ENCODE assay signal across 8 cellular contexts in genomic region chr19:45591004-45591637, GRCh38. TPM values are rescaled to one million over a fixed set of nuclear protein-coding genes. Genes with fewer than 3 reads are reported as not detected.
DNase-seq lines count a peak whose midpoint lies in the region; ATAC-seq and TF ChIP-seq lines count a peak whose summit lies in the region.

No MANE protein-coding gene starts in this region.

- peak; percentile 57 for TF ChIP-seq CTCF in AG09309 (IDR thresholded peaks at IDR 0.05; ENCODE audit: control insufficient read depth, insufficient read depth, low read depth, low read length, missing control alignments)
- TF ChIP-seq CTCF in VCaP (conservative IDR thresholded peaks at IDR 0.05), result peak; percentile 35; the same call in 1 of the 2 replicates
- TF ChIP-seq CTCF in esophagus muscularis mucosa (IDR thresholded peaks at IDR 0.05), result peak; percentile 15 to 17 (median 15)
- TF ChIP-seq CTCF in psoas muscle (IDR thresholded peaks at IDR 0.05), result no peak

- H3K4me1 ChIP-seq in esophagus muscularis mucosa, result peaks cover 0 to 17% (median 1%) of the 10 kb centered on the region in 4 donors
- no peaks in the 10 kb centered on the region for H3K4me1 ChIP-seq in psoas muscle

- TF ChIP-seq POLR2A in esophagus muscularis mucosa (IDR thresholded peaks at IDR 0.05; ENCODE audit: low read depth), result no peak

- H3K36me3 ChIP-seq in H7 (replicated peaks; ENCODE audit: control insufficient read depth, insufficient read depth, low read length) (no peaks in the 10 kb centered on the region), esophagus muscularis mucosa (peaks cover 0 to 50% (median 0%) of the 10 kb centered on the region in 4 donors), psoas muscle (ENCODE audit: insufficient read depth in 1 of 2, low read depth in 1 of 2) (no peaks in the 10 kb centered on the region)

- intact Hi-C loops in esophagus muscularis mucosa (cut with DNase I), result no loop called here
- intact Hi-C loops in psoas muscle (cut with DNase I), result no loop called here

- H3K27ac ChIP-seq in VCaP, result no peak overlapping the region
- H3K27ac ChIP-seq in esophagus muscularis mucosa (replicated peaks in 1 of 4), result no peak overlapping the region
- H3K27ac ChIP-seq in psoas muscle, result no peak overlapping the region

- peaks cover 19% of the 10 kb centered on the region for H3K27me3 ChIP-seq in H7 (ENCODE audit: control insufficient read depth, insufficient read depth, low read length)
- peaks cover 0 to 58% (median 4%) of the 10 kb centered on the region in 4 donors for H3K27me3 ChIP-seq in esophagus muscularis mucosa
- H3K27me3 ChIP-seq in psoas muscle (ENCODE audit: insufficient read depth in 3 of 3, low read length in 2 of 3), result peaks cover 0 to 37% (median 9%) of the 10 kb centered on the region in 3 donors

- H3K4me3 ChIP-seq in AG09309 (ENCODE audit: control insufficient read depth, low read depth, low read length) (no peak overlapping the region), H7 (ENCODE audit: insufficient read depth, low read depth, low read length) (no peak overlapping the region), esophagus muscularis mucosa (no peak overlapping the region), psoas muscle (no peak overlapping the region)

- DNase-seq in AG09309 (ENCODE audit: low read depth) (no peak), H7 (peak; percentile 93), esophagus muscularis mucosa (ENCODE audit: extremely low spot score) (no peak), psoas muscle (peak; percentile 39 to 58), NCI-H187 treated with DMSO at 0.1 percent for 48 hours (lab: John Stamatoyannopoulos, UW) (no peak), SIG-M5 treated with dmso at 0.1 percent for 504 hours (lab: John Stamatoyannopoulos, UW; ENCODE audit: unreplicated experiment) (no peak), NCI-H446 treated with DMSO at 0.1 percent for 48 hours (lab: John Stamatoyannopoulos, UW) (no peak)

- WGBS in esophagus muscularis mucosa, result 60% methylated on average over 38 of the region's 48 CpGs
- 55 to 59% (median 57%) methylated on average over 47 to 48 of the region's 48 CpGs for WGBS in psoas muscle, 3 donors

- TF ChIP-seq EP300 in esophagus muscularis mucosa (IDR thresholded peaks at IDR 0.05), result no peak

- no peaks in the 10 kb centered on the region for H3K9me3 ChIP-seq in esophagus muscularis mucosa
- no peaks in the 10 kb centered on the region for H3K9me3 ChIP-seq in psoas muscle

- peak; percentile 28 to 75 (median 68) for ATAC-seq in psoas muscle

RNA-seq across cellular contexts. Expression of gene OPA3, which starts 6.5 kb away (rescaled TPM):
- total RNA-seq in H7 (2014; rRNA removed; shearing (Covaris generic)), result 12.6 and 14.2 TPM in 2 replicates
- total RNA-seq in esophagus muscularis mucosa (10 to 100 TPM in 2 of 4 donors, 1 to 10 TPM in 2; 6.2 to 20.0 (median 13.8) TPM), psoas muscle (10 to 100 TPM; 14.0 to 27.6 (median 17.6) TPM)
- polyA plus RNA-seq in psoas muscle, result 10 to 100 TPM in 2 of 3 donors, 1 to 10 TPM in 1; 9.1 to 15.8 (median 12.4) TPM

RNA-seq across cellular contexts. Expression of gene GPR4, which starts 10.9 kb away (rescaled TPM):
- total RNA-seq in H7 (2014; rRNA removed; shearing (Covaris generic)), result 0.07 and 0.41 TPM in 2 replicates
- total RNA-seq in esophagus muscularis mucosa, result 1 to 10 TPM in 3 of 4 donors, under 1 TPM in 1; 0.42 to 6.6 (median 4.8) TPM
- 1 to 10 TPM; 3.0 to 7.5 (median 3.9) TPM for total RNA-seq in psoas muscle
- polyA plus RNA-seq in psoas muscle, result 1 to 10 TPM; 1.6 to 2.6 (median 2.4) TPM

RNA-seq across cellular contexts. Expression of gene EML2, which starts 48.1 kb away (rescaled TPM):
- total RNA-seq in H7 (2014; rRNA removed; shearing (Covaris generic)), result 42.5 and 48.6 TPM in 2 replicates
- total RNA-seq in esophagus muscularis mucosa (10 to 100 TPM; 12.0 to 28.4 (median 18.3) TPM), psoas muscle (10 to 100 TPM; 10.4 to 31.1 (median 18.3) TPM)
- 1 to 10 TPM; 6.2 to 8.3 (median 6.7) TPM for polyA plus RNA-seq in psoas muscle

Comparison
In these comparisons a context has a peak if more than half of its experiments do, and no peak if none do; other contexts are left out.
1. DNase-seq: peak in H7 (single experiment) and psoas muscle (2 of 2); none in AG09309 (single experiment), esophagus muscularis mucosa (single experiment), NCI-H187 treated with DMSO at 0.1 percent for 48 hours (single experiment), SIG-M5 treated with dmso at 0.1 percent for 504 hours (single experiment) and NCI-H446 treated with DMSO at 0.1 percent for 48 hours (single experiment).